Comparison of ENCODE assay signal across 9 cellular contexts in genomic region chr1:108828074-108828961, GRCh38. TPM values are rescaled to one million over a fixed set of nuclear protein-coding genes. Genes with fewer than 3 reads are reported as not detected.
DNase-seq lines count a peak whose midpoint lies in the region; ATAC-seq and TF ChIP-seq lines count a peak whose summit lies in the region.
"Had no signal": no experiment of that assay in that cellular context is flagged by ENCODE, and none has a peak within 500 bp of the region (broad histone marks: within the 10 kb centered on the region; RNA-seq: fewer than 3 reads in every experiment).

No MANE protein-coding gene starts in this region.

- H3K4me1 Mint-ChIP-seq in nephron progenitor cell = no peaks in the 10 kb centered on the region

- no peak for TF ChIP-seq POLR2A in Peyer's patch (IDR thresholded peaks at IDR 0.05)

- DNase-seq in GM12864 (ENCODE audit: low read depth) = peak; percentile 27
- DNase-seq in HuH-7.5 (ENCODE audit: low spot score) = peak; percentile 59
- peak; percentile 69 to 92 (median 72) for DNase-seq in Peyer's patch
- DNase-seq in activated T-helper 1 cell treated with anti-CD3 and anti-CD28 coated beads, Interleukin-2, amount 50 U/mL, for 16 hours (ENCODE audit: low read depth in 1 of 2, low spot score in 1 of 2) = peak; percentile 44 to 49
- peak; percentile 85 for DNase-seq in fibroblast of pulmonary artery (ENCODE audit: low read depth)
- peak; percentile 82 for DNase-seq in nephron progenitor cell
- peak; percentile 78 for DNase-seq in stimulated activated naive CD8-positive, alpha-beta T cell treated with anti-CD3 and anti-CD28 coated beads, Interleukin-15, Interleukin-2, amounts not matched to agents 100 U/mL and 50 U/mL, for 24 hours

- ATAC-seq in stimulated activated naive CD8-positive, alpha-beta T cell treated with anti-CD3 and anti-CD28 coated beads, Interleukin-15, Interleukin-2, amounts not matched to agents 100 U/mL and 50 U/mL, for 24 hours = peak; percentile 72
- ATAC-seq in GM18867 (IDR thresholded peaks at IDR 0.05; ENCODE audit: unreplicated experiment) = no peak

- H3K9me3 Mint-ChIP-seq in nephron progenitor cell = no peaks in the 10 kb centered on the region

- H3K27me3 ChIP-seq in Peyer's patch = no peaks in the 10 kb centered on the region

- peaks cover 0 to 9% (median 0%) of the 10 kb centered on the region in 4 donors for H3K4me1 ChIP-seq in Peyer's patch

- H3K27ac Mint-ChIP-seq in nephron progenitor cell = no peak overlapping the region

- H3K27ac ChIP-seq in Peyer's patch = peak overlapping the region in 2 of 4 donors; percentile 71 to 78

- H3K4me3 Mint-ChIP-seq in nephron progenitor cell = no peak overlapping the region

- no peaks in the 10 kb centered on the region for H3K36me3 ChIP-seq in Peyer's patch

- TF ChIP-seq CTCF in GM12864 (IDR thresholded peaks at IDR 0.05; ENCODE audit: low read depth, low read length, missing control alignments) (peak; percentile 79), Peyer's patch (IDR thresholded peaks at IDR 0.05) (peak; percentile 8 to 78 (median 76)), fibroblast of pulmonary artery (IDR thresholded peaks at IDR 0.05; ENCODE audit: low read length, missing control alignments) (peak; percentile 73), nephron progenitor cell (IDR thresholded peaks at IDR 0.05) (peak; percentile 67)

- no peak overlapping the region for H3K4me3 ChIP-seq in GM12864 (ENCODE audit: low read depth, low read length)
- no peak overlapping the region for H3K4me3 ChIP-seq in Peyer's patch
- no peak overlapping the region for H3K4me3 ChIP-seq in fibroblast of pulmonary artery (replicated peaks; ENCODE audit: low read depth, low read length)

- H3K9me3 ChIP-seq in Peyer's patch = no peaks in the 10 kb centered on the region

- H3K36me3 Mint-ChIP-seq in nephron progenitor cell (ENCODE audit: low read depth) = no peaks in the 10 kb centered on the region

- peaks cover 7% of the 10 kb centered on the region for H3K27me3 Mint-ChIP-seq in nephron progenitor cell (ENCODE audit: low read depth, poor library complexity)

RNA-seq across cellular contexts. Expression of gene AKNAD1, which starts 28.6 kb away (rescaled TPM):
- total RNA-seq in Peyer's patch = not detected
- total RNA-seq: mononuclear cell had no signal

RNA-seq across cellular contexts. Expression of gene GPSM2, which starts 48.5 kb away (rescaled TPM):
- 10 to 100 TPM; 23.1 to 24.9 (median 23.9) TPM for total RNA-seq in Peyer's patch

Comparison
In these comparisons a context has a peak if more than half of its experiments do, and no peak if none do; other contexts are left out.
1. DNase-seq: peak in every context shown above with its lines; median percentile 85 in fibroblast of pulmonary artery; 82 in nephron progenitor cell; 78 in stimulated activated naive CD8-positive, alpha-beta T cell treated with anti-CD3 and anti-CD28 coated beads, Interleukin-15, Interleukin-2, amounts not matched to agents 100 U/mL and 50 U/mL, for 24 hours; 72 in Peyer's patch; 59 in HuH-7.5; 46 in activated T-helper 1 cell treated with anti-CD3 and anti-CD28 coated beads, Interleukin-2, amount 50 U/mL, for 16 hours; 27 in GM12864.